In genomic region chr1:68361511-68361910, GRCh38 we compare ENCODE assay signal across 20 cellular contexts.
"Had no signal": no experiment of that assay in that cellular context is flagged by ENCODE, and none has a peak within 500 bp of the region (broad histone marks: within the 10 kb centered on the region; RNA-seq: fewer than 3 reads in every experiment).

No MANE protein-coding gene starts in this region.

- H3K27me3 ChIP-seq: gastroesophageal sphincter, heart right ventricle, thyroid gland had no signal

- H3K36me3 ChIP-seq: gastroesophageal sphincter, heart right ventricle, thyroid gland had no signal

- H3K4me1 ChIP-seq: thyroid gland had no signal

- DNase-seq: activated CD4-positive, alpha-beta memory T cell treated with anti-CD3 and anti-CD28 coated beads, Interleukin-2, amount 10 ng/mL, durations not matched to agents 7 days and 5 days; activated CD4-positive, alpha-beta T cell treated with anti-CD3 and anti-CD28 coated beads for 36 hours; activated effector memory CD4-positive, alpha-beta T cell treated with Interleukin-2 at 50 U/mL for 16 hours; activated naive CD4-positive, alpha-beta T cell treated with anti-CD3 and anti-CD28 coated beads, Interleukin-2, amount 50 U/mL, for 16 hours; activated T-cell treated with anti-CD3 and anti-CD28 coated beads, Interleukin-2, amount 50 U/mL, for 4 hours; effector CD4-positive, alpha-beta T cell; heart right ventricle; left colon; mucosa of descending colon; naive thymus-derived CD4-positive, alpha-beta T cell; stimulated activated CD4-positive, alpha-beta T cell treated with anti-CD3 and anti-CD28 coated beads, Interleukin-15, amount 100 ng/mL, for 24 hours; stimulated activated CD4-positive, alpha-beta T cell treated with anti-CD3 and anti-CD28 coated beads, Interleukin-4, amount 100 ng/mL, for 1 hour; stimulated activated naive B cell treated with anti-CD40 and anti-IgM and Interleukin-4, amounts not matched to agents 10 μg/mL and 1 μg/mL and 100 μg/mL, for 72 hours; T-helper 9 cell; thyroid gland had no signal

- H3K9me3 ChIP-seq: gastroesophageal sphincter, heart right ventricle, mucosa of descending colon, thyroid gland had no signal

- H3K4me3 ChIP-seq: coronary artery, gastroesophageal sphincter, heart right ventricle, lung, mucosa of descending colon, skin epidermis, thyroid gland had no signal

- ATAC-seq: activated CD4-positive, alpha-beta T cell treated with anti-CD3 and anti-CD28 coated beads for 36 hours; activated T-cell treated with anti-CD3 and anti-CD28 coated beads, Interleukin-2, amount 50 U/mL, for 4 hours; gastroesophageal sphincter; heart right ventricle; left colon; mucosa of descending colon; naive thymus-derived CD4-positive, alpha-beta T cell; stimulated activated naive B cell treated with anti-CD40 and anti-IgM and Interleukin-4, amounts not matched to agents 10 μg/mL and 1 μg/mL and 100 μg/mL, for 72 hours had no signal

- H3K27ac ChIP-seq: coronary artery, gastroesophageal sphincter, heart right ventricle, skin epidermis, thyroid gland, VCaP had no signal
